1 cellular context compared by ENCODE assay signal in genomic region chr4:184215709-184216328, GRCh38.
TF ChIP-seq lines count a peak whose summit lies in the region.

No MANE protein-coding gene starts in this region.

TF ChIP-seq in K562, 482 proteins besides CTCF, POLR2A, EP300 and RAD21:
- TF ChIP-seq, protein P1, sequence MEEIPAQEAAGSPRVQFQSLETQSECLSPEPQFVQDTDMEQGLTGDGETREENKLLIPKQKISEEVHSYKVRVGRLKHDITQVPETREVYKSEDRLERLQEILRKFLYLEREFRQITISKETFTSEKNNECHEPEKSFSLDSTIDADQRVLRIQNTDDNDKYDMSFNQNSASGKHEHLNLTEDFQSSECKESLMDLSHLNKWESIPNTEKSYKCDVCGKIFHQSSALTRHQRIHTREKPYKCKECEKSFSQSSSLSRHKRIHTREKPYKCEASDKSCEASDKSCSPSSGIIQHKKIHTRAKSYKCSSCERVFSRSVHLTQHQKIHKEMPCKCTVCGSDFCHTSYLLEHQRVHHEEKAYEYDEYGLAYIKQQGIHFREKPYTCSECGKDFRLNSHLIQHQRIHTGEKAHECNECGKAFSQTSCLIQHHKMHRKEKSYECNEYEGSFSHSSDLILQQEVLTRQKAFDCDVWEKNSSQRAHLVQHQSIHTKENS (CRISPR knock-in tag; IDR thresholded peaks at IDR 0.05): no peak
- TF ChIP-seq, protein P2, sequence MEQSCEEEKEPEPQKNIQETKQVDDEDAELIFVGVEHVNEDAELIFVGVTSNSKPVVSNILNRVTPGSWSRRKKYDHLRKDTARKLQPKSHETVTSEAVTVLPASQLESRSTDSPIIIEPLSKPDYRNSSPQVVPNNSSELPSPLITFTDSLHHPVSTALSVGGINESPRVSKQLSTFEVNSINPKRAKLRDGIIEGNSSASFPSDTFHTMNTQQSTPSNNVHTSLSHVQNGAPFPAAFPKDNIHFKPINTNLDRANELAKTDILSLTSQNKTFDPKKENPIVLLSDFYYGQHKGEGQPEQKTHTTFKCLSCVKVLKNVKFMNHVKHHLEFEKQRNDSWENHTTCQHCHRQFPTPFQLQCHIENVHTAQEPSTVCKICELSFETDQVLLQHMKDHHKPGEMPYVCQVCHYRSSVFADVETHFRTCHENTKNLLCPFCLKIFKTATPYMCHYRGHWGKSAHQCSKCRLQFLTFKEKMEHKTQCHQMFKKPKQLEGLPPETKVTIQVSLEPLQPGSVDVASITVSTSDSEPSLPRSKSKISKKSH (CRISPR knock-in tag; IDR thresholded peaks at IDR 0.05): no peak
- TF ChIP-seq, protein P3, sequence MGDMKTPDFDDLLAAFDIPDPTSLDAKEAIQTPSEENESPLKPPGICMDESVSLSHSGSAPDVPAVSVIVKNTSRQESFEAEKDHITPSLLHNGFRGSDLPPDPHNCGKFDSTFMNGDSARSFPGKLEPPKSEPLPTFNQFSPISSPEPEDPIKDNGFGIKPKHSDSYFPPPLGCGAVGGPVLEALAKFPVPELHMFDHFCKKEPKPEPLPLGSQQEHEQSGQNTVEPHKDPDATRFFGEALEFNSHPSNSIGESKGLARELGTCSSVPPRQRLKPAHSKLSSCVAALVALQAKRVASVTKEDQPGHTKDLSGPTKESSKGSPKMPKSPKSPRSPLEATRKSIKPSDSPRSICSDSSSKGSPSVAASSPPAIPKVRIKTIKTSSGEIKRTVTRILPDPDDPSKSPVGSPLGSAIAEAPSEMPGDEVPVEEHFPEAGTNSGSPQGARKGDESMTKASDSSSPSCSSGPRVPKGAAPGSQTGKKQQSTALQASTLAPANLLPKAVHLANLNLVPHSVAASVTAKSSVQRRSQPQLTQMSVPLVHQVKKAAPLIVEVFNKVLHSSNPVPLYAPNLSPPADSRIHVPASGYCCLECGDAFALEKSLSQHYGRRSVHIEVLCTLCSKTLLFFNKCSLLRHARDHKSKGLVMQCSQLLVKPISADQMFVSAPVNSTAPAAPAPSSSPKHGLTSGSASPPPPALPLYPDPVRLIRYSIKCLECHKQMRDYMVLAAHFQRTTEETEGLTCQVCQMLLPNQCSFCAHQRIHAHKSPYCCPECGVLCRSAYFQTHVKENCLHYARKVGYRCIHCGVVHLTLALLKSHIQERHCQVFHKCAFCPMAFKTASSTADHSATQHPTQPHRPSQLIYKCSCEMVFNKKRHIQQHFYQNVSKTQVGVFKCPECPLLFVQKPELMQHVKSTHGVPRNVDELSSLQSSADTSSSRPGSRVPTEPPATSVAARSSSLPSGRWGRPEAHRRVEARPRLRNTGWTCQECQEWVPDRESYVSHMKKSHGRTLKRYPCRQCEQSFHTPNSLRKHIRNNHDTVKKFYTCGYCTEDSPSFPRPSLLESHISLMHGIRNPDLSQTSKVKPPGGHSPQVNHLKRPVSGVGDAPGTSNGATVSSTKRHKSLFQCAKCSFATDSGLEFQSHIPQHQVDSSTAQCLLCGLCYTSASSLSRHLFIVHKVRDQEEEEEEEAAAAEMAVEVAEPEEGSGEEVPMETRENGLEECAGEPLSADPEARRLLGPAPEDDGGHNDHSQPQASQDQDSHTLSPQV (IDR thresholded peaks at IDR 0.05): no peak
- TF ChIP-seq FUS (optimal IDR thresholded peaks at IDR 0.05; ENCODE audit: low read depth, low read length) (no peak), ZNF311 (CRISPR knock-in tag; IDR thresholded peaks at IDR 0.05) (no peak), BRD9 (IDR thresholded peaks at IDR 0.05; ENCODE audit: low read depth, partially characterized antibody) (no peak), YY1 (IDR thresholded peaks at IDR 0.05; ENCODE audit: borderline replicate concordance in 1 of 3, control insufficient read depth in 1 of 3, extremely low read depth in 1 of 3, insufficient read depth in 3 of 3, insufficient read length in 1 of 3, insufficient replicate concordance in 2 of 3, low read depth in 1 of 3, low read length in 2 of 3) (no peak), FOXK2 (conservative IDR thresholded peaks at IDR 0.05 in 1 of 2, IDR thresholded peaks at IDR 0.05 in 1 of 2; ENCODE audit: low read depth in 2 of 2) (no peak), ZNF696 (CRISPR knock-in tag; conservative IDR thresholded peaks at IDR 0.05) (no peak), KAT7 (CRISPR knock-in tag; IDR thresholded peaks at IDR 0.05; ENCODE audit: borderline replicate concordance) (no peak), ZNF785 (CRISPR knock-in tag; IDR thresholded peaks at IDR 0.05) (no peak), ARID4B (CRISPR knock-in tag; IDR thresholded peaks at IDR 0.05) (no peak), ZNF12 (CRISPR knock-in tag; IDR thresholded peaks at IDR 0.05) (no peak), TBL1XR1 (IDR thresholded peaks at IDR 0.05; ENCODE audit: low read length in 2 of 2) (no peak), ZNF232 (CRISPR knock-in tag; IDR thresholded peaks at IDR 0.05) (no peak)
